19 cellular contexts compared by ENCODE assay signal in genomic region chr7:138871691-138872090, GRCh38.
"Had no signal": no experiment of that assay in that cellular context is flagged by ENCODE, and none has a peak within 500 bp of the region (broad histone marks: within the 10 kb centered on the region; RNA-seq: fewer than 3 reads in every experiment).

No MANE protein-coding gene starts in this region.

- H3K4me2 ChIP-seq: KMS-11 had no signal

- ATAC-seq: HepG2, PC-3, Right ventricle myocardium inferior, SK-N-SH treated with all-trans-retinoic acid at 6 μM for 48 hours had no signal

- FAIRE-seq: HepG2 had no signal

- H3K27ac ChIP-seq: KMS-11, Peyer's patch, SJCRH30 had no signal

- DNase-seq: IMR-90, Kasumi-1, MM.1S, NCI-H1092 treated with DMSO at 0.1 percent for 48 hours, NCI-H1436, NCI-H1930, NCI-H2081, NCI-H2107, NCI-H2227 treated with DMSO at 0.1 percent for 48 hours, NCI-H69, NCI-H774, PC-3, Peyer's patch, SHP77 treated with DMSO at 0.1 percent for 48 hours, SJCRH30 had no signal

- H3K36me3 ChIP-seq: Peyer's patch had no signal

- H3K9me3 ChIP-seq: Peyer's patch, SJCRH30 had no signal

- H3K27me3 ChIP-seq: Peyer's patch, SJCRH30 had no signal

- H3K4me3 ChIP-seq: Peyer's patch, SJCRH30 had no signal

- H3K9ac ChIP-seq: KMS-11 had no signal

- H3K4me1 ChIP-seq: Peyer's patch, SJCRH30 had no signal
